Comparison of ENCODE assay signal across 15 cellular contexts in genomic region chr12:131279281-131279921, GRCh38.
"Had no signal": no experiment of that assay in that cellular context is flagged by ENCODE, and none has a peak within 500 bp of the region (broad histone marks: within the 10 kb centered on the region; RNA-seq: fewer than 3 reads in every experiment).

No MANE protein-coding gene starts in this region.

- H3K9ac ChIP-seq: parathyroid adenoma had no signal

- H3K4me1 Mint-ChIP-seq: activated CD4-positive, alpha-beta T cell treated with anti-CD3 and anti-CD28 coated beads, Interleukin-2, amount 10 ng/mL, durations not matched to agents 24 days and 14 days had no signal

- H2AFZ ChIP-seq: parathyroid adenoma had no signal

- H3K4me1 ChIP-seq: parathyroid adenoma, SJCRH30, testis had no signal

- H3K9me3 Mint-ChIP-seq: activated CD4-positive, alpha-beta T cell treated with anti-CD3 and anti-CD28 coated beads, Interleukin-2, amount 10 ng/mL, durations not matched to agents 24 days and 14 days; activated naive CD4-positive, alpha-beta T cell treated with anti-CD3 and anti-CD28 coated beads for 36 hours; stimulated activated naive CD8-positive, alpha-beta T cell treated with anti-CD3 and anti-CD28 coated beads, Interleukin-15, Interleukin-2, amounts not matched to agents 100 ng/mL and 50 ng/mL, for 24 hours; WTC11 had no signal

- H3K27ac ChIP-seq: cardiac muscle cell, parathyroid adenoma, SJCRH30, testis had no signal

- H3K9me3 ChIP-seq: SJCRH30, testis had no signal

- H3K4me3 ChIP-seq: cardiac muscle cell, SJCRH30, testis had no signal

- ATAC-seq: activated CD8-positive, alpha-beta T cell treated with anti-CD3 and anti-CD28 coated beads, Interleukin-2, amount 10 ng/mL, durations not matched to agents 7 days and 5 days; esophagus mucosa; WTC11 had no signal

- H3K27me3 ChIP-seq: cardiac muscle cell, SJCRH30, testis had no signal

- H3K79me2 ChIP-seq: parathyroid adenoma had no signal

- H3K36me3 ChIP-seq: cardiac muscle cell, SJCRH30 had no signal

- DNase-seq: activated CD4-positive, alpha-beta T cell treated with anti-CD3 and anti-CD28 coated beads, Interleukin-2, amount 10 ng/mL, durations not matched to agents 24 days and 14 days; activated CD8-positive, alpha-beta T cell treated with anti-CD3 and anti-CD28 coated beads, Interleukin-2, amount 10 ng/mL, durations not matched to agents 7 days and 5 days; activated naive CD4-positive, alpha-beta T cell treated with anti-CD3 and anti-CD28 coated beads for 36 hours; hypothalamus; SJCRH30; small intestine; stimulated activated CD4-positive, alpha-beta T cell treated with anti-CD3 and anti-CD28 coated beads, Interleukin-4, amount 100 ng/mL, for 4 hours; stimulated activated CD8-positive, alpha-beta memory T cell treated with anti-CD3 and anti-CD28 coated beads, Interleukin-4, amount 100 ng/mL, for 48 hours; T-helper 2 cell; testis had no signal

- H3K27me3 Mint-ChIP-seq: activated CD4-positive, alpha-beta T cell treated with anti-CD3 and anti-CD28 coated beads, Interleukin-2, amount 10 ng/mL, durations not matched to agents 24 days and 14 days; stimulated activated naive CD8-positive, alpha-beta T cell treated with anti-CD3 and anti-CD28 coated beads, Interleukin-15, Interleukin-2, amounts not matched to agents 100 ng/mL and 50 ng/mL, for 24 hours had no signal

- H3K27ac Mint-ChIP-seq: activated CD4-positive, alpha-beta T cell treated with anti-CD3 and anti-CD28 coated beads, Interleukin-2, amount 10 ng/mL, durations not matched to agents 24 days and 14 days; activated CD8-positive, alpha-beta T cell treated with anti-CD3 and anti-CD28 coated beads, Interleukin-2, amount 10 ng/mL, durations not matched to agents 7 days and 5 days; activated naive CD4-positive, alpha-beta T cell treated with anti-CD3 and anti-CD28 coated beads for 36 hours; stimulated activated naive CD8-positive, alpha-beta T cell treated with anti-CD3 and anti-CD28 coated beads, Interleukin-15, Interleukin-2, amounts not matched to agents 100 ng/mL and 50 ng/mL, for 24 hours; WTC11 had no signal

- H3K36me3 Mint-ChIP-seq: WTC11 had no signal

- H3K4me3 Mint-ChIP-seq: activated CD4-positive, alpha-beta T cell treated with anti-CD3 and anti-CD28 coated beads, Interleukin-2, amount 10 ng/mL, durations not matched to agents 24 days and 14 days; activated CD8-positive, alpha-beta T cell treated with anti-CD3 and anti-CD28 coated beads, Interleukin-2, amount 10 ng/mL, durations not matched to agents 7 days and 5 days; activated naive CD4-positive, alpha-beta T cell treated with anti-CD3 and anti-CD28 coated beads for 36 hours; stimulated activated naive CD8-positive, alpha-beta T cell treated with anti-CD3 and anti-CD28 coated beads, Interleukin-15, Interleukin-2, amounts not matched to agents 100 ng/mL and 50 ng/mL, for 24 hours; WTC11 had no signal
